ENCODE assay signal across 3 cellular contexts in genomic region chr5:28877050-28877449, GRCh38.
TF ChIP-seq lines count a peak whose summit lies in the region.

No MANE protein-coding gene starts in this region.

TF ChIP-seq in HepG2, 621 proteins besides CTCF, POLR2A, EP300 and RAD21 (continued from another document):
- TF ChIP-seq, protein P1, sequence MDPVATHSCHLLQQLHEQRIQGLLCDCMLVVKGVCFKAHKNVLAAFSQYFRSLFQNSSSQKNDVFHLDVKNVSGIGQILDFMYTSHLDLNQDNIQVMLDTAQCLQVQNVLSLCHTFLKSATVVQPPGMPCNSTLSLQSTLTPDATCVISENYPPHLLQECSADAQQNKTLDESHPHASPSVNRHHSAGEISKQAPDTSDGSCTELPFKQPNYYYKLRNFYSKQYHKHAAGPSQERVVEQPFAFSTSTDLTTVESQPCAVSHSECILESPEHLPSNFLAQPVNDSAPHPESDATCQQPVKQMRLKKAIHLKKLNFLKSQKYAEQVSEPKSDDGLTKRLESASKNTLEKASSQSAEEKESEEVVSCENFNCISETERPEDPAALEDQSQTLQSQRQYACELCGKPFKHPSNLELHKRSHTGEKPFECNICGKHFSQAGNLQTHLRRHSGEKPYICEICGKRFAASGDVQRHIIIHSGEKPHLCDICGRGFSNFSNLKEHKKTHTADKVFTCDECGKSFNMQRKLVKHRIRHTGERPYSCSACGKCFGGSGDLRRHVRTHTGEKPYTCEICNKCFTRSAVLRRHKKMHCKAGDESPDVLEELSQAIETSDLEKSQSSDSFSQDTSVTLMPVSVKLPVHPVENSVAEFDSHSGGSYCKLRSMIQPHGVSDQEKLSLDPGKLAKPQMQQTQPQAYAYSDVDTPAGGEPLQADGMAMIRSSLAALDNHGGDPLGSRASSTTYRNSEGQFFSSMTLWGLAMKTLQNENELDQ (CRISPR knock-in tag; IDR thresholded peaks at IDR 0.05; ENCODE audit: borderline replicate concordance): no peak
- peak; percentile 50; the same call in 1 of the 2 replicates for TF ChIP-seq MAFF (IDR thresholded peaks at IDR 0.05; ENCODE audit: low read depth, low read length)

TF ChIP-seq in IMR-90, 13 proteins besides CTCF, POLR2A, EP300 and RAD21:
- TF ChIP-seq, protein P2, sequence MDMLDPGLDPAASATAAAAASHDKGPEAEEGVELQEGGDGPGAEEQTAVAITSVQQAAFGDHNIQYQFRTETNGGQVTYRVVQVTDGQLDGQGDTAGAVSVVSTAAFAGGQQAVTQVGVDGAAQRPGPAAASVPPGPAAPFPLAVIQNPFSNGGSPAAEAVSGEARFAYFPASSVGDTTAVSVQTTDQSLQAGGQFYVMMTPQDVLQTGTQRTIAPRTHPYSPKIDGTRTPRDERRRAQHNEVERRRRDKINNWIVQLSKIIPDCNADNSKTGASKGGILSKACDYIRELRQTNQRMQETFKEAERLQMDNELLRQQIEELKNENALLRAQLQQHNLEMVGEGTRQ (IDR thresholded peaks at IDR 0.05; ENCODE audit: low read depth, low read length): no peak
- peak; percentile 50; the same call in 1 of the 2 replicates for TF ChIP-seq MAFK (IDR thresholded peaks at IDR 0.05; ENCODE audit: low read depth, low read length)

TF ChIP-seq in WTC11, 78 proteins besides CTCF, POLR2A, EP300 and RAD21 (continued from another document):
- TF ChIP-seq, protein P3, sequence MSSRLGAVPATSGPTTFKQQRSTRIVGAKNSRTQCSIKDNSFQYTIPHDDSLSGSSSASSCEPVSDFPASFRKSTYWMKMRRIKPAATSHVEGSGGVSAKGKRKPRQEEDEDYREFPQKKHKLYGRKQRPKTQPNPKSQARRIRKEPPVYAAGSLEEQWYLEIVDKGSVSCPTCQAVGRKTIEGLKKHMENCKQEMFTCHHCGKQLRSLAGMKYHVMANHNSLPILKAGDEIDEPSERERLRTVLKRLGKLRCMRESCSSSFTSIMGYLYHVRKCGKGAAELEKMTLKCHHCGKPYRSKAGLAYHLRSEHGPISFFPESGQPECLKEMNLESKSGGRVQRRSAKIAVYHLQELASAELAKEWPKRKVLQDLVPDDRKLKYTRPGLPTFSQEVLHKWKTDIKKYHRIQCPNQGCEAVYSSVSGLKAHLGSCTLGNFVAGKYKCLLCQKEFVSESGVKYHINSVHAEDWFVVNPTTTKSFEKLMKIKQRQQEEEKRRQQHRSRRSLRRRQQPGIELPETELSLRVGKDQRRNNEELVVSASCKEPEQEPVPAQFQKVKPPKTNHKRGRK (CRISPR knock-in tag; IDR thresholded peaks at IDR 0.05; ENCODE audit: borderline replicate concordance): no peak
- TF ChIP-seq ZNF138 (CRISPR knock-in tag; conservative IDR thresholded peaks at IDR 0.05): no peak
- TF ChIP-seq ERG (CRISPR knock-in tag; IDR thresholded peaks at IDR 0.05): no peak
- TF ChIP-seq RORB (CRISPR knock-in tag; IDR thresholded peaks at IDR 0.05): no peak
- no peak for TF ChIP-seq ELF4 (CRISPR knock-in tag; IDR thresholded peaks at IDR 0.05; ENCODE audit: low read depth)
- TF ChIP-seq OVOL2 (CRISPR knock-in tag; IDR thresholded peaks at IDR 0.05; ENCODE audit: borderline replicate concordance): no peak
- no peak for TF ChIP-seq ZBTB21 (CRISPR knock-in tag; IDR thresholded peaks at IDR 0.05; ENCODE audit: borderline replicate concordance)
- no peak for TF ChIP-seq NFYB (CRISPR knock-in tag; conservative IDR thresholded peaks at IDR 0.05; ENCODE audit: low read depth)
- no peak for TF ChIP-seq CBFB (CRISPR knock-in tag; IDR thresholded peaks at IDR 0.05; ENCODE audit: low read depth)
- TF ChIP-seq GABPB1 (CRISPR knock-in tag; IDR thresholded peaks at IDR 0.05): no peak
- no peak for TF ChIP-seq SMAD4 (CRISPR knock-in tag; IDR thresholded peaks at IDR 0.05)
- TF ChIP-seq, protein P4, sequence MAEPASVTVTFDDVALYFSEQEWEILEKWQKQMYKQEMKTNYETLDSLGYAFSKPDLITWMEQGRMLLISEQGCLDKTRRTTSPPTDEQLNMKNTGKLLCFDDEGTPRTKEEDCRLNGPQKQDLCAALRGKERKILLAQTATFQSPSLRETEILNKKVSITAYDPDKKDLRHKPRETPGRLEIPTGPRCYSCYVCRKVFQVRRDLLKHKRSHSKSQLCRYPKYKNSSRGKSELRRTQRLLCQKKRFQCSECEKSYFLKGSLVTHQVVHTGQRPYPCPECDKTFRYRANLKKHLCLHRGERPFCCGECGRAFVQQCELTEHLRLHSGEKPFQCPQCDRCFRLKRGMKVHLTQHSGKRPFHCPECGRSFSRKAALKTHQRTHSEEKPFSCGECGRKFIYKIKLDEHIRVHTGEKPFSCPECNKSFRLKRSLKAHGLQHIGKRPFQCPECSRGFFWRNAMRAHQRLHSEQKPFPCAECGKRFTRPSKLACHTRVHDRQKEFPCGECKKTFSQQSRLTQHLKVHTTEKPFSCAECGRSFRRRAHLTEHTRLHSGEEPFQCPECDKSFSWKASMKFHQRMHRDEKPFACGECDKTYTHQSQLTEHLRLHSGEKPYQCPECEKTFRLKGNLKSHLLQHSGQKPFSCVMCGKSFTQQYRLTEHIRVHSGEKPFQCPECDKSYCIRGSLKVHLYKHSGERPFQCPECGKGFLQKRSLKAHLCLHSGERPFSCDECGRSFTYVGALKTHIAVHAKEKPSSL (CRISPR knock-in tag; conservative IDR thresholded peaks at IDR 0.05): no peak
- TF ChIP-seq, protein P5, sequence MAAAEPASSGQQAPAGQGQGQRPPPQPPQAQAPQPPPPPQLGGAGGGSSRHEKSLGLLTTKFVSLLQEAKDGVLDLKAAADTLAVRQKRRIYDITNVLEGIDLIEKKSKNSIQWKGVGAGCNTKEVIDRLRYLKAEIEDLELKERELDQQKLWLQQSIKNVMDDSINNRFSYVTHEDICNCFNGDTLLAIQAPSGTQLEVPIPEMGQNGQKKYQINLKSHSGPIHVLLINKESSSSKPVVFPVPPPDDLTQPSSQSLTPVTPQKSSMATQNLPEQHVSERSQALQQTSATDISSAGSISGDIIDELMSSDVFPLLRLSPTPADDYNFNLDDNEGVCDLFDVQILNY (CRISPR knock-in tag; IDR thresholded peaks at IDR 0.05): no peak
- no peak for TF ChIP-seq SP1 (CRISPR knock-in tag; conservative IDR thresholded peaks at IDR 0.05)
- TF ChIP-seq ARID4B (CRISPR knock-in tag; IDR thresholded peaks at IDR 0.05; ENCODE audit: borderline replicate concordance): no peak
- TF ChIP-seq ESRRA (CRISPR knock-in tag; IDR thresholded peaks at IDR 0.05; ENCODE audit: borderline replicate concordance): no peak
TF ChIP-seq in WTC11: peak in this region for 0.
